ENCODE assay signal across 1 cellular context in the genomic region with DNA sequence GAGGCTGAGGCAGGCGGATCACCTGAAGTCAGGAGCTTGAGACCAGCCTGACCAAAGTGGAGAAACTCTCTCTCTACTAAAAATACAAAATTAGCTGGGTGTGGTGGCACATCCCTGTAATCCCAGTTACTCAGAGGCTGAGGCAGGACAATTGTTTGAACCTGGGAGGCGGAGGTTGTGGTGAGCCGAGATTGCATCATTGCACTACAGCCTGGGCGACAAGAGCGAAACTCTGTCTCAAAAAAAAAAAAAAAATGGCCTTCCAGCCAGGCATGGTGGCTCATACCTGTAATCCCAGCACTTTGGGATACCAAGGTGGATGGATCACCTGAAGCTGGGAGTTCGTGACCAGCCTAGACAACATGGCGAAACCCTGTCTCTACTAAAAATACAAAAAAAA.
TF ChIP-seq lines count a peak whose summit lies in the region.

No MANE protein-coding gene starts in this region.

TF ChIP-seq in HepG2, 621 proteins besides CTCF, POLR2A, EP300 and RAD21 (continued from another document):
- TF ChIP-seq, protein P1, sequence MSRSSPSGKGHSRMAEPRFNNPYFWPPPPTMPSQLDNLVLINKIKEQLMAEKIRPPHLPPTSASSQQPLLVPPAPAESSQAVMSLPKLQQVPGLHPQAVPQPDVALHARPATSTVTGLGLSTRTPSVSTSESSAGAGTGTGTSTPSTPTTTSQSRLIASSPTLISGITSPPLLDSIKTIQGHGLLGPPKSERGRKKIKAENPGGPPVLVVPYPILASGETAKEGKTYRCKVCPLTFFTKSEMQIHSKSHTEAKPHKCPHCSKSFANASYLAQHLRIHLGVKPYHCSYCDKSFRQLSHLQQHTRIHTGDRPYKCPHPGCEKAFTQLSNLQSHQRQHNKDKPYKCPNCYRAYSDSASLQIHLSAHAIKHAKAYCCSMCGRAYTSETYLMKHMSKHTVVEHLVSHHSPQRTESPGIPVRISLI (CRISPR knock-in tag; IDR thresholded peaks at IDR 0.05; ENCODE audit: borderline replicate concordance) = peak; percentile 52; the same call in 1 of the 2 replicates
- peak; percentile 27; the same call in 1 of the 2 replicates for TF ChIP-seq FOSL2 (CRISPR knock-in tag; IDR thresholded peaks at IDR 0.05)
- TF ChIP-seq CEBPG (CRISPR knock-in tag; IDR thresholded peaks at IDR 0.05) = peak; percentile 80
